Comparison of ENCODE assay signal across 8 cellular contexts in genomic region chr10:99620713-99621453, GRCh38. TPM values are rescaled to one million over a fixed set of nuclear protein-coding genes. Genes with fewer than 3 reads are reported as not detected.
DNase-seq lines count a peak whose midpoint lies in the region; ATAC-seq, FAIRE-seq and TF ChIP-seq lines count a peak whose summit lies in the region.

No MANE protein-coding gene starts in this region.

- H3K36me3 ChIP-seq in A673 (ENCODE audit: insufficient read depth, low read length, poor library complexity, severe bottlenecking) (no peaks in the 10 kb centered on the region), keratinocyte (ENCODE audit: control insufficient read depth in 2 of 2, extremely low read depth in 1 of 2, insufficient read depth in 2 of 2, low read length in 2 of 2) (peaks cover 0 to 5% of the 10 kb centered on the region in 2 experiments)

- no TSS peak for BruUV-seq in A673 (replicated peaks; lab: Mats Ljungman, UMichigan)

- H3K9me3 ChIP-seq in A673 (ENCODE audit: low read depth, low read length, poor library complexity, severe bottlenecking) (no peaks in the 10 kb centered on the region), keratinocyte (ENCODE audit: control insufficient read depth, low read depth, low read length) (no peaks in the 10 kb centered on the region)

- peak overlapping the region; percentile 89 for H3K4me2 ChIP-seq in keratinocyte (ENCODE audit: control insufficient read depth, extremely low read depth, insufficient read depth, low read depth, low read length)

- H3K79me2 ChIP-seq in keratinocyte (ENCODE audit: control insufficient read depth, insufficient read depth, low read length): peaks cover 41% of the 10 kb centered on the region

- no peaks in the 10 kb centered on the region for H3K27me3 Mint-ChIP-seq in central memory CD8-positive, alpha-beta T cell

- H3K4me3 ChIP-seq in A673 (ENCODE audit: low read depth, low read length, poor library complexity, severe bottlenecking) (peak overlapping the region; percentile 84), keratinocyte (ENCODE audit: control insufficient read depth in 2 of 3, extremely low read depth in 1 of 3, insufficient read depth in 2 of 3, low read depth in 1 of 3, low read length in 3 of 3) (peak overlapping the region; percentile 58 to 81 (median 76))

- ATAC-seq in GM18861 (IDR thresholded peaks at IDR 0.05; ENCODE audit: unreplicated experiment) (peak; percentile 88), HG03103 (IDR thresholded peaks at IDR 0.05; ENCODE audit: low read depth, unreplicated experiment) (peak; percentile 81)
- ATAC-seq in central memory CD8-positive, alpha-beta T cell (replicated peaks; ENCODE audit: extremely low read depth, poor library complexity, severe bottlenecking): peak; percentile 88

- H3K4me1 ChIP-seq in A673 (ENCODE audit: insufficient read depth, low read length, poor library complexity, severe bottlenecking) (peaks cover 12% of the 10 kb centered on the region), keratinocyte (ENCODE audit: control insufficient read depth, extremely low read depth, insufficient read depth, low read length) (peaks cover 27% of the 10 kb centered on the region)

- peak overlapping the region; percentile 96 for H3K27ac Mint-ChIP-seq in central memory CD8-positive, alpha-beta T cell (ENCODE audit: low read depth)

- H4K20me1 ChIP-seq in keratinocyte (ENCODE audit: control insufficient read depth, extremely low read depth, insufficient read depth, low read length): no peaks in the 10 kb centered on the region

- FAIRE-seq in keratinocyte (lab: Jason Lieb, UNC): no peak

- dilution Hi-C loops in keratinocyte (cut with MboI; ENCODE audit: extremely low pct_ligation_motif_present, low sequenced_read_pairs): loop anchor here (25.0 kb wide), 1 partner anchor 184 kb away; the partner anchor contains the start of gene GOT1

- POLR2A ChIA-PET in A673 (lab: Charles Lee; ENCODE audit: low non-redundant PET): no interaction called here

- H3K9me1 ChIP-seq in keratinocyte (ENCODE audit: control insufficient read depth, extremely low read depth, insufficient read depth, low read length): no peaks in the 10 kb centered on the region

- peak overlapping the region; percentile 95 for H3K27ac ChIP-seq in A673 (ENCODE audit: low read depth, low read length, poor library complexity, severe bottlenecking)
- peak overlapping the region; percentile 99 for H3K27ac ChIP-seq in keratinocyte (ENCODE audit: control insufficient read depth, insufficient read depth, low read length)

- TF ChIP-seq CTCF in A673 (conservative IDR thresholded peaks at IDR 0.05; ENCODE audit: low read depth, low read length) (no peak), keratinocyte (optimal IDR thresholded peaks at IDR 0.05 in 1 of 3, IDR thresholded peaks at IDR 0.05 in 1 of 3, conservative IDR thresholded peaks at IDR 0.05 in 1 of 3; ENCODE audit: extremely low read depth in 1 of 3, insufficient read depth in 2 of 3, low read length in 3 of 3) (no peak)

- peak overlapping the region; percentile 76 for H3K4me3 Mint-ChIP-seq in central memory CD8-positive, alpha-beta T cell

- CTCF ChIA-PET in A673 (lab: Charles Lee): interaction anchor here (0.9 kb wide), 1 partner anchor 185 kb away, joined by 3 read pairs; no protein-coding TSS in a partner anchor

- H3K9ac ChIP-seq in keratinocyte (ENCODE audit: control insufficient read depth, extremely low read depth, insufficient read depth, low read length): peak overlapping the region; percentile 98

- H3K27me3 ChIP-seq in A673 (replicated peaks; ENCODE audit: insufficient read depth, low read depth, low read length, poor library complexity): no peaks in the 10 kb centered on the region
- H3K27me3 ChIP-seq in keratinocyte (ENCODE audit: control insufficient read depth, extremely low read depth, insufficient read depth, low read length): no peaks in the 10 kb centered on the region

- peaks cover 12% of the 10 kb centered on the region for H3K36me3 Mint-ChIP-seq in central memory CD8-positive, alpha-beta T cell (ENCODE audit: insufficient read depth)

- peak overlapping the region; percentile 89 for H2AFZ ChIP-seq in keratinocyte (ENCODE audit: control insufficient read depth, low read length)

- no peaks in the 10 kb centered on the region for H3K9me3 Mint-ChIP-seq in central memory CD8-positive, alpha-beta T cell

- DNase-seq in A673 (ENCODE audit: low spot score) (peak; percentile 100), NCI-H2227 treated with DMSO at 0.1 percent for 48 hours (lab: John Stamatoyannopoulos, UW) (peak; percentile 59), keratinocyte (ENCODE audit: low read depth, low spot score) (peak; percentile 48)
- peak; percentile 57 for DNase-seq in activated CD4-positive, CD25-positive, alpha-beta regulatory T cell treated with anti-CD3 and anti-CD28 coated beads, Interleukin-2, amount 50 U/mL, for 16 hours (ENCODE audit: low read depth, low spot score)
- peak; percentile 71 to 75 for DNase-seq in central memory CD8-positive, alpha-beta T cell (ENCODE audit: low spot score in 2 of 2)
- DNase-seq in stimulated activated CD4-positive, alpha-beta T cell treated with anti-CD3 and anti-CD28 coated beads, Interleukin-12 subunit alpha, Interleukin-12 subunit beta, amount 100 ng/mL, for 48 hours (ENCODE audit: low read depth in 2 of 3, low spot score in 1 of 3): peak; percentile 79 to 81 (median 81)

- intact Hi-C loops in A673 (cut with micrococcal nuclease; ENCODE audit: unreplicated experiment): no loop called here

- H3K4me1 Mint-ChIP-seq in central memory CD8-positive, alpha-beta T cell: peaks cover 29% of the 10 kb centered on the region

RNA-seq across cellular contexts. Expression of gene SLC25A28, which starts 0.6 kb away (rescaled TPM):
- 31.0 and 31.1 TPM in 2 replicates for total RNA-seq in A673 (2021)
- 35.7 to 70.4 TPM (median 52.3 TPM) in 3 replicates for polyA plus RNA-seq in keratinocyte
- 38.6 TPM for polyA plus RNA-seq in keratinocyte (2011; ENCODE audit: low read depth)
- 32.3 and 32.7 TPM in 2 replicates for polyA plus RNA-seq in keratinocyte (2011; cell fraction: cytosol; rRNA removed)
- polyA plus RNA-seq in keratinocyte (2011; cell fraction: nucleus; rRNA removed): 127 and 163 TPM in 2 replicates
- 25.9 and 43.2 TPM in 2 replicates for polyA plus RNA-seq in keratinocyte (2012; ENCODE audit: low replicate concordance)
- polyA minus RNA-seq in keratinocyte: 34.9 to 50.0 TPM (median 40.9 TPM) in 3 replicates
- 29.9 TPM for polyA minus RNA-seq in keratinocyte (2011; cell fraction: cytosol; rRNA and poly(A)+ RNA removed)
- polyA minus RNA-seq in keratinocyte (2011; cell fraction: nucleus; rRNA and poly(A)+ RNA removed): 21.9 and 32.6 TPM in 2 replicates

RNA-seq across cellular contexts. Expression of gene ENTPD7, which starts 38.4 kb away (rescaled TPM):
- 10.1 and 11.1 TPM in 2 replicates for total RNA-seq in A673 (2021)
- polyA plus RNA-seq in keratinocyte: 18.1 to 21.3 TPM (median 20.9 TPM) in 3 replicates
- polyA plus RNA-seq in keratinocyte (2011; ENCODE audit: low read depth): 7.1 TPM
- polyA plus RNA-seq in keratinocyte (2011; cell fraction: cytosol; rRNA removed): 7.8 and 12.1 TPM in 2 replicates
- 25.0 and 28.5 TPM in 2 replicates for polyA plus RNA-seq in keratinocyte (2011; cell fraction: nucleus; rRNA removed)
- polyA plus RNA-seq in keratinocyte (2012; ENCODE audit: low replicate concordance): 7.4 and 12.1 TPM in 2 replicates
- 18.2 to 60.4 TPM (median 50.2 TPM) in 3 replicates for polyA minus RNA-seq in keratinocyte
- 24.9 TPM for polyA minus RNA-seq in keratinocyte (2011; cell fraction: cytosol; rRNA and poly(A)+ RNA removed)
- 60.9 and 105 TPM in 2 replicates for polyA minus RNA-seq in keratinocyte (2011; cell fraction: nucleus; rRNA and poly(A)+ RNA removed)

Comparison
In these comparisons a context has a peak if more than half of its experiments do, and no peak if none do; other contexts are left out.
1. Peak in every context shown above with its lines: DNase-seq, ATAC-seq, H3K4me3 ChIP-seq and H3K27ac ChIP-seq.
2. DNase-seq: peak in every context shown above with its lines; median percentile 100 in A673; 81 in stimulated activated CD4-positive, alpha-beta T cell treated with anti-CD3 and anti-CD28 coated beads, Interleukin-12 subunit alpha, Interleukin-12 subunit beta, amount 100 ng/mL, for 48 hours; 73 in central memory CD8-positive, alpha-beta T cell; 59 in NCI-H2227 treated with DMSO at 0.1 percent for 48 hours; 57 in activated CD4-positive, CD25-positive, alpha-beta regulatory T cell treated with anti-CD3 and anti-CD28 coated beads, Interleukin-2, amount 50 U/mL, for 16 hours; 48 in keratinocyte.